9 cellular contexts compared by ENCODE assay signal in the genomic region with DNA sequence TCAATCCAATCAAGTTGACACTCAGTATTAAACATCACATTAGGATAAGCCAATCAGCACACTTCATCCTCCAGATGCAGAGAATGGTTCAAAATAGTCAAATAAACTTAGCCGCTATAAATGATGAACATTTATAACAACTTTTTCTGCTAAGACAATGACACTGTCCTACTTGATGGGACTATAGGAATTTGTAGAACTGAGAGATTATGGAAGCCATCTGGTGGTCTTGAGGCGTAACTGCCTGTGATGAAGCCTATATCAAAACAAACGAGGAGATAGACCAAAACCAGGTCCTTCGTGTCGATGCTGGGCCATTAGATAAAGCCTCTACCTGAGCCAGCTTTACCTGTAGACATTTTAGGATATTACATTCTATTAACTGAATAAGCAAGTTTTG.
DNase-seq lines count a peak whose midpoint lies in the region; ATAC-seq and TF ChIP-seq lines count a peak whose summit lies in the region.
"Had no signal": no experiment of that assay in that cellular context is flagged by ENCODE, and none has a peak within 500 bp of the region (broad histone marks: within the 10 kb centered on the region; RNA-seq: fewer than 3 reads in every experiment).

No MANE protein-coding gene starts in this region.

- H3K4me3 ChIP-seq in HCT116 (replicated peaks in 1 of 2; ENCODE audit: low read depth in 1 of 2, low read length in 2 of 2) (no peak overlapping the region), OCI-LY7 (ENCODE audit: low read depth, low read length, poor library complexity, severe bottlenecking) (no peak overlapping the region)

- no peaks in the 10 kb centered on the region for H3K27me3 ChIP-seq in HCT116 (ENCODE audit: insufficient read depth, low read length)

- ATAC-seq in HCT116 = peak; percentile 90
- no peak for ATAC-seq in GM19455 (IDR thresholded peaks at IDR 0.05; ENCODE audit: unreplicated experiment)

- H3K9me2 ChIP-seq in HCT116 (ENCODE audit: insufficient read depth) = no peaks in the 10 kb centered on the region
- no peaks in the 10 kb centered on the region for H3K9me2 ChIP-seq in OCI-LY7 (ENCODE audit: insufficient read depth, low read length)

- BruUV-seq in HCT116 (replicated peaks; lab: Mats Ljungman, UMichigan) (no TSS peak), OCI-LY7 (replicated peaks; lab: Mats Ljungman, UMichigan) (no TSS peak)

- RAD21 ChIA-PET in HCT116 (lab: Charles Lee; ENCODE audit: low non-redundant PET in 1 of 2, low total read pairs in 2 of 2, uncharacterized antibody in 2 of 2, unreplicated experiment in 2 of 2) = no interaction called here

- H3K36me3 ChIP-seq in HCT116 (ENCODE audit: control insufficient read depth in 1 of 2, insufficient read depth in 2 of 2, low read length in 2 of 2) (no peaks in the 10 kb centered on the region), OCI-LY7 (ENCODE audit: insufficient read depth, low read length) (no peaks in the 10 kb centered on the region)

- no peaks in the 10 kb centered on the region for H3K4me1 ChIP-seq in HCT116 (ENCODE audit: control insufficient read depth in 1 of 2, insufficient read depth in 2 of 2, low read length in 2 of 2)
- H3K4me1 ChIP-seq in OCI-LY7 (ENCODE audit: insufficient read depth, low read length, poor library complexity, severe bottlenecking) = no peaks in the 10 kb centered on the region

- H2AFZ ChIP-seq in HCT116 (ENCODE audit: low read depth, low read length, poor library complexity, severe bottlenecking) = no peak overlapping the region
- no peak overlapping the region for H2AFZ ChIP-seq in OCI-LY7 (ENCODE audit: low read length)

- CTCF ChIA-PET in HCT116 (lab: Charles Lee) (interaction anchor here (1.0 kb wide), 1 partner anchor 487 kb away, joined by 3 read pairs; no protein-coding TSS in a partner anchor), OCI-LY7 (lab: Charles Lee; ENCODE audit: unreplicated experiment) (no interaction called here)

- H3K9ac ChIP-seq in HCT116 (ENCODE audit: low read length) = no peak overlapping the region

- H3K79me2 ChIP-seq in HCT116 (ENCODE audit: insufficient read depth, low read length) (no peaks in the 10 kb centered on the region), OCI-LY7 (ENCODE audit: insufficient read depth, low read depth, low read length) (no peaks in the 10 kb centered on the region)

- intact Hi-C loops in HCT116 (cut with micrococcal nuclease) = loop anchor here (1.0 to 10.0 kb wide), 3 partner anchors 165 to 630 kb away; partner anchors contain the start of gene COL12A1
- intact Hi-C loops in OCI-LY7 (cut with micrococcal nuclease; ENCODE audit: unreplicated experiment) = loop anchor here (5.0 kb wide), 1 partner anchor 827 kb away; no protein-coding TSS in a partner anchor
- intact Hi-C loops in posterior vena cava (cut with DNase I) = no loop called here

- no peak for TF ChIP-seq POLR2A in HCT116 (IDR thresholded peaks at IDR 0.05; ENCODE audit: borderline replicate concordance, extremely low read depth, insufficient read depth, insufficient read length)

- no peaks in the 10 kb centered on the region for H4K20me1 ChIP-seq in HCT116 (ENCODE audit: insufficient read depth)
- no peaks in the 10 kb centered on the region for H4K20me1 ChIP-seq in OCI-LY7 (ENCODE audit: insufficient read depth, low read length)

- TF ChIP-seq RAD21 in HCT116 (IDR thresholded peaks at IDR 0.05; ENCODE audit: low read depth) = peak; percentile 56

- DNase-seq in DMS53 (lab: John Stamatoyannopoulos, UW) (peak; percentile 81), HCT116 (ENCODE audit: low read depth, low spot score) (peak; percentile 24), OCI-LY7 (ENCODE audit: low spot score) (peak; percentile 29), germinal center (ENCODE audit: low spot score) (peak; percentile 19), NCI-H1092 (lab: John Stamatoyannopoulos, UW) (no peak), NCI-H345 treated with DMSO at 0.1 percent for 48 hours (lab: John Stamatoyannopoulos, UW; ENCODE audit: unreplicated experiment) (no peak), posterior vena cava (ENCODE audit: low spot score) (no peak)
- DNase-seq: left cardiac atrium had no signal

- H3K27ac ChIP-seq in HCT116 (ENCODE audit: low read depth, low read length) = no peak overlapping the region
- no peak overlapping the region for H3K27ac ChIP-seq in OCI-LY7 (ENCODE audit: low read depth, low read length, poor library complexity, severe bottlenecking)

- TF ChIP-seq CTCF in HCT116 (IDR thresholded peaks at IDR 0.05 in 2 of 3, conservative IDR thresholded peaks at IDR 0.05 in 1 of 3; ENCODE audit: borderline replicate concordance in 1 of 3, insufficient read depth in 1 of 3, low read depth in 2 of 3, low read length in 2 of 3) (peak; percentile 35 to 67 (median 64); a peak in 5 of 6 replicates), OCI-LY7 (conservative IDR thresholded peaks at IDR 0.05; ENCODE audit: low read length) (peak; percentile 74)

- POLR2A ChIA-PET in HCT116 (lab: Charles Lee) (no interaction called here), OCI-LY7 (lab: Charles Lee) (no interaction called here)

- H3K9me3 ChIP-seq in HCT116 (ENCODE audit: control insufficient read depth in 1 of 2, insufficient read depth in 1 of 2, low read depth in 1 of 2, low read length in 2 of 2) = no peaks in the 10 kb centered on the region
- H3K9me3 ChIP-seq in OCI-LY7 (ENCODE audit: low read length) = no peaks in the 10 kb centered on the region

- H3K4me2 ChIP-seq in HCT116 (ENCODE audit: low read length) (no peak overlapping the region), OCI-LY7 (ENCODE audit: low read length) (no peak overlapping the region)

TF ChIP-seq in HCT116, 20 proteins besides CTCF, POLR2A, EP300 and RAD21 (continues in another document):
- TF ChIP-seq CEBPB (IDR thresholded peaks at IDR 0.05; ENCODE audit: low read depth) (no peak), JUND (IDR thresholded peaks at IDR 0.05) (no peak), TCF7L2 (IDR thresholded peaks at IDR 0.05; ENCODE audit: borderline replicate concordance, extremely low read depth, insufficient read depth, insufficient read length) (no peak), ZNF274 (IDR thresholded peaks at IDR 0.05; ENCODE audit: low read depth, low read length) (no peak), SRF (IDR thresholded peaks at IDR 0.05; ENCODE audit: low read depth) (no peak), ZFX (IDR thresholded peaks at IDR 0.05) (no peak), ATF3 (IDR thresholded peaks at IDR 0.05) (no peak), EZH2 (IDR thresholded peaks at IDR 0.05) (no peak), ELF1 (IDR thresholded peaks at IDR 0.05; ENCODE audit: borderline replicate concordance, low read depth) (no peak), FOSL1 (IDR thresholded peaks at IDR 0.05; ENCODE audit: low read depth) (no peak), ZBTB33 (IDR thresholded peaks at IDR 0.05; ENCODE audit: extremely low read depth, insufficient replicate concordance, low read length) (no peak), POLR2AphosphoS5 (IDR thresholded peaks at IDR 0.05; ENCODE audit: low read depth, low read length) (no peak), EZH2phosphoT487 (IDR thresholded peaks at IDR 0.05; ENCODE audit: borderline replicate concordance) (no peak), SP1 (IDR thresholded peaks at IDR 0.05; ENCODE audit: low read depth) (no peak)
- TF ChIP-seq, protein P1, sequence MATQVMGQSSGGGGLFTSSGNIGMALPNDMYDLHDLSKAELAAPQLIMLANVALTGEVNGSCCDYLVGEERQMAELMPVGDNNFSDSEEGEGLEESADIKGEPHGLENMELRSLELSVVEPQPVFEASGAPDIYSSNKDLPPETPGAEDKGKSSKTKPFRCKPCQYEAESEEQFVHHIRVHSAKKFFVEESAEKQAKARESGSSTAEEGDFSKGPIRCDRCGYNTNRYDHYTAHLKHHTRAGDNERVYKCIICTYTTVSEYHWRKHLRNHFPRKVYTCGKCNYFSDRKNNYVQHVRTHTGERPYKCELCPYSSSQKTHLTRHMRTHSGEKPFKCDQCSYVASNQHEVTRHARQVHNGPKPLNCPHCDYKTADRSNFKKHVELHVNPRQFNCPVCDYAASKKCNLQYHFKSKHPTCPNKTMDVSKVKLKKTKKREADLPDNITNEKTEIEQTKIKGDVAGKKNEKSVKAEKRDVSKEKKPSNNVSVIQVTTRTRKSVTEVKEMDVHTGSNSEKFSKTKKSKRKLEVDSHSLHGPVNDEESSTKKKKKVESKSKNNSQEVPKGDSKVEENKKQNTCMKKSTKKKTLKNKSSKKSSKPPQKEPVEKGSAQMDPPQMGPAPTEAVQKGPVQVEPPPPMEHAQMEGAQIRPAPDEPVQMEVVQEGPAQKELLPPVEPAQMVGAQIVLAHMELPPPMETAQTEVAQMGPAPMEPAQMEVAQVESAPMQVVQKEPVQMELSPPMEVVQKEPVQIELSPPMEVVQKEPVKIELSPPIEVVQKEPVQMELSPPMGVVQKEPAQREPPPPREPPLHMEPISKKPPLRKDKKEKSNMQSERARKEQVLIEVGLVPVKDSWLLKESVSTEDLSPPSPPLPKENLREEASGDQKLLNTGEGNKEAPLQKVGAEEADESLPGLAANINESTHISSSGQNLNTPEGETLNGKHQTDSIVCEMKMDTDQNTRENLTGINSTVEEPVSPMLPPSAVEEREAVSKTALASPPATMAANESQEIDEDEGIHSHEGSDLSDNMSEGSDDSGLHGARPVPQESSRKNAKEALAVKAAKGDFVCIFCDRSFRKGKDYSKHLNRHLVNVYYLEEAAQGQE (IDR thresholded peaks at IDR 0.05; ENCODE audit: low read depth) = no peak
- TF ChIP-seq, protein P2, sequence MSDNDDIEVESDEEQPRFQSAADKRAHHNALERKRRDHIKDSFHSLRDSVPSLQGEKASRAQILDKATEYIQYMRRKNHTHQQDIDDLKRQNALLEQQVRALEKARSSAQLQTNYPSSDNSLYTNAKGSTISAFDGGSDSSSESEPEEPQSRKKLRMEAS (IDR thresholded peaks at IDR 0.05) = no peak

Comparison
In these comparisons a context has a peak if more than half of its experiments do, and no peak if none do; other contexts are left out.
1. DNase-seq: peak in DMS53 (single experiment), HCT116 (single experiment), OCI-LY7 (single experiment) and germinal center (single experiment); none in NCI-H1092 (single experiment), NCI-H345 treated with DMSO at 0.1 percent for 48 hours (single experiment) and posterior vena cava (single experiment).
2. intact Hi-C loops: an anchor here in HCT116 (1.0 to 10.0 kb wide) and OCI-LY7 (5.0 kb wide); none called in posterior vena cava.